Comparison of ENCODE assay signal across 15 cellular contexts in genomic region chr11:14371249-14371648, GRCh38. TPM values are rescaled to one million over a fixed set of nuclear protein-coding genes. Genes with fewer than 3 reads are reported as not detected.
A peak's percentile ranks its signal among the peaks of the same experiment; 100 is the strongest.
DNase-seq lines count a peak whose midpoint lies in the region; ATAC-seq and TF ChIP-seq lines count a peak whose summit lies in the region.
"Had no signal": no experiment of that assay in that cellular context is flagged by ENCODE, and none has a peak within 500 bp of the region (broad histone marks: within the 10 kb centered on the region; RNA-seq: fewer than 3 reads in every experiment).

No MANE protein-coding gene starts in this region.

- TF ChIP-seq CTCF in activated CD8-positive, alpha-beta T cell treated with anti-CD3 and anti-CD28 coated beads for 36 hours (IDR thresholded peaks at IDR 0.05) = no peak
- no peak for TF ChIP-seq CTCF in ascending aorta (IDR thresholded peaks at IDR 0.05)

- H3K9me3 ChIP-seq in KOPT-K1 (ENCODE audit: insufficient read depth, low read length, poor library complexity, severe bottlenecking) (no peaks in the 10 kb centered on the region), ascending aorta (no peaks in the 10 kb centered on the region)
- H3K9me3 ChIP-seq: HAP-1 had no signal

- H3K4me1 Mint-ChIP-seq in activated CD8-positive, alpha-beta T cell treated with anti-CD3 and anti-CD28 coated beads for 36 hours (ENCODE audit: low read depth) = peaks cover 60% of the 10 kb centered on the region
- H3K4me1 Mint-ChIP-seq in activated CD8-positive, alpha-beta T cell treated with anti-CD3 and anti-CD28 coated beads, Interleukin-2, amount 10 ng/mL, durations not matched to agents 7 days and 5 days (ENCODE audit: low read depth) = peaks cover 66% of the 10 kb centered on the region

- no peak overlapping the region for H3K4me3 ChIP-seq in ascending aorta
- H3K4me3 ChIP-seq: HAP-1 had no signal

- intact Hi-C loops in activated CD8-positive, alpha-beta T cell treated with anti-CD3 and anti-CD28 coated beads for 36 hours (cut with micrococcal nuclease) = loop anchor here (10.0 kb wide), 1 partner anchor 84 kb away; no protein-coding TSS in a partner anchor
- intact Hi-C loops in ascending aorta (cut with DNase I) = no loop called here

- H3K27ac Mint-ChIP-seq in activated CD8-positive, alpha-beta T cell treated with anti-CD3 and anti-CD28 coated beads for 36 hours = peak overlapping the region; percentile 44
- H3K27ac Mint-ChIP-seq in activated CD8-positive, alpha-beta T cell treated with anti-CD3 and anti-CD28 coated beads, Interleukin-2, amount 10 ng/mL, durations not matched to agents 7 days and 5 days = no peak overlapping the region
- H3K27ac Mint-ChIP-seq: CD8-positive, alpha-beta T cell had no signal

- H3K27me3 Mint-ChIP-seq in activated CD8-positive, alpha-beta T cell treated with anti-CD3 and anti-CD28 coated beads for 36 hours = no peaks in the 10 kb centered on the region
- H3K27me3 Mint-ChIP-seq in activated CD8-positive, alpha-beta T cell treated with anti-CD3 and anti-CD28 coated beads, Interleukin-2, amount 10 ng/mL, durations not matched to agents 7 days and 5 days (ENCODE audit: low read depth) = no peaks in the 10 kb centered on the region

- peak overlapping the region; percentile 30 for H3K27ac ChIP-seq in KOPT-K1 (ENCODE audit: low read depth, low read length, poor library complexity, severe bottlenecking)
- H3K27ac ChIP-seq in ascending aorta = peak overlapping the region; percentile 33 to 50
- H3K27ac ChIP-seq: 22Rv1 had no signal

- no peaks in the 10 kb centered on the region for H3K9me3 Mint-ChIP-seq in activated CD8-positive, alpha-beta T cell treated with anti-CD3 and anti-CD28 coated beads for 36 hours
- H3K9me3 Mint-ChIP-seq in activated CD8-positive, alpha-beta T cell treated with anti-CD3 and anti-CD28 coated beads, Interleukin-2, amount 10 ng/mL, durations not matched to agents 7 days and 5 days (ENCODE audit: insufficient read depth) = peaks cover 3% of the 10 kb centered on the region
- H3K9me3 Mint-ChIP-seq: CD8-positive, alpha-beta T cell had no signal

- POLR2A ChIA-PET in activated CD8-positive, alpha-beta T cell treated with anti-CD3 and anti-CD28 coated beads for 36 hours (lab: Charles Lee) = interaction anchor here (0.7 to 1.6 kb wide), 4 partner anchors 10 to 44 kb away, joined by 3 to 5 read pairs (median 4); no protein-coding TSS in a partner anchor
- POLR2A ChIA-PET in activated CD8-positive, alpha-beta T cell treated with anti-CD3 and anti-CD28 coated beads, Interleukin-2, amount 10 ng/mL, durations not matched to agents 7 days and 5 days (lab: Charles Lee) = no interaction called here

- DNase-seq in activated CD8-positive, alpha-beta T cell treated with anti-CD3 and anti-CD28 coated beads for 36 hours = no peak
- DNase-seq in activated CD8-positive, alpha-beta T cell treated with anti-CD3 and anti-CD28 coated beads, Interleukin-2, amount 10 ng/mL, durations not matched to agents 7 days and 5 days = no peak
- DNase-seq in ascending aorta (ENCODE audit: low spot score in 2 of 2) (no peak), cerebellum (ENCODE audit: low spot score) (no peak), LoVo (ENCODE audit: low spot score) (no peak)
- DNase-seq in stimulated activated naive CD8-positive, alpha-beta T cell treated with anti-CD3 and anti-CD28 coated beads, Interleukin-15, Interleukin-2, amounts not matched to agents 100 U/mL and 50 U/mL, for 24 hours = no peak
- DNase-seq: CD8-positive, alpha-beta T cell; COR-L47; GF-D8; GOT3 had no signal

- H3K36me3 Mint-ChIP-seq in activated CD8-positive, alpha-beta T cell treated with anti-CD3 and anti-CD28 coated beads for 36 hours (ENCODE audit: low read depth) = no peaks in the 10 kb centered on the region
- peaks cover 1% of the 10 kb centered on the region for H3K36me3 Mint-ChIP-seq in activated CD8-positive, alpha-beta T cell treated with anti-CD3 and anti-CD28 coated beads, Interleukin-2, amount 10 ng/mL, durations not matched to agents 7 days and 5 days (ENCODE audit: low read depth)
- H3K36me3 Mint-ChIP-seq: CD14-positive monocyte; CD8-positive, alpha-beta T cell had no signal

- H3K27me3 ChIP-seq in ascending aorta = no peaks in the 10 kb centered on the region

- H3K4me1 ChIP-seq in ascending aorta = peaks cover 3 to 29% of the 10 kb centered on the region in 2 donors

- ATAC-seq in activated CD8-positive, alpha-beta T cell treated with anti-CD3 and anti-CD28 coated beads for 36 hours = peak; percentile 31
- ATAC-seq in activated CD8-positive, alpha-beta T cell treated with anti-CD3 and anti-CD28 coated beads, Interleukin-2, amount 10 ng/mL, durations not matched to agents 7 days and 5 days = no peak
- peak; percentile 60 for ATAC-seq in stimulated activated naive CD8-positive, alpha-beta T cell treated with anti-CD3 and anti-CD28 coated beads, Interleukin-15, Interleukin-2, amounts not matched to agents 100 U/mL and 50 U/mL, for 24 hours
- no peak for ATAC-seq in GM18498 (IDR thresholded peaks at IDR 0.05; ENCODE audit: unreplicated experiment)
- ATAC-seq: CD8-positive, alpha-beta T cell had no signal

- no peak overlapping the region for H3K4me3 Mint-ChIP-seq in activated CD8-positive, alpha-beta T cell treated with anti-CD3 and anti-CD28 coated beads for 36 hours
- no peak overlapping the region for H3K4me3 Mint-ChIP-seq in activated CD8-positive, alpha-beta T cell treated with anti-CD3 and anti-CD28 coated beads, Interleukin-2, amount 10 ng/mL, durations not matched to agents 7 days and 5 days
- H3K4me3 Mint-ChIP-seq: CD14-positive monocyte; CD8-positive, alpha-beta T cell had no signal

- H3K36me3 ChIP-seq in KOPT-K1 (ENCODE audit: insufficient read depth, low read length) (no peaks in the 10 kb centered on the region), ascending aorta (no peaks in the 10 kb centered on the region)
- H3K36me3 ChIP-seq: HAP-1 had no signal

- CTCF ChIA-PET in activated CD8-positive, alpha-beta T cell treated with anti-CD3 and anti-CD28 coated beads for 36 hours (lab: Charles Lee) = interaction anchor here (0.9 to 2.6 kb wide), 9 partner anchors 9 to 70 kb away, joined by 3 to 14 read pairs (median 4); no protein-coding TSS in a partner anchor
- CTCF ChIA-PET in activated CD8-positive, alpha-beta T cell treated with anti-CD3 and anti-CD28 coated beads, Interleukin-2, amount 10 ng/mL, durations not matched to agents 7 days and 5 days (lab: Charles Lee) = interaction anchor here (1.5 to 3.7 kb wide), 4 partner anchors 9 to 63 kb away, joined by 4 to 12 read pairs (median 8); no protein-coding TSS in a partner anchor

RNA-seq across cellular contexts. Expression of gene RRAS2, which starts 12.3 kb away (rescaled TPM):
- 10 to 100 TPM; 87.9 to 92.0 TPM for total RNA-seq in activated CD8-positive, alpha-beta T cell treated with anti-CD3 and anti-CD28 coated beads for 36 hours
- total RNA-seq in activated CD8-positive, alpha-beta T cell treated with anti-CD3 and anti-CD28 coated beads, Interleukin-2, amount 10 ng/mL, durations not matched to agents 7 days and 5 days = 10 to 100 TPM; 97.3 to 98.1 TPM
- total RNA-seq in ascending aorta (28.1 TPM), cerebellum (29.8 TPM)

Comparison
In these comparisons a context has a peak if more than half of its experiments do, and no peak if none do; other contexts are left out.
1. ATAC-seq: peak in activated CD8-positive, alpha-beta T cell treated with anti-CD3 and anti-CD28 coated beads for 36 hours (single experiment) and stimulated activated naive CD8-positive, alpha-beta T cell treated with anti-CD3 and anti-CD28 coated beads, Interleukin-15, Interleukin-2, amounts not matched to agents 100 U/mL and 50 U/mL, for 24 hours (single experiment); none in activated CD8-positive, alpha-beta T cell treated with anti-CD3 and anti-CD28 coated beads, Interleukin-2, amount 10 ng/mL, durations not matched to agents 7 days and 5 days (single experiment) and GM18498 (single experiment).